In genomic region chr2:20362701-20363435, GRCh38 we compare ENCODE assay signal across 17 cellular contexts.
"Had no signal": no experiment of that assay in that cellular context is flagged by ENCODE, and none has a peak within 500 bp of the region (broad histone marks: within the 10 kb centered on the region; RNA-seq: fewer than 3 reads in every experiment).

No MANE protein-coding gene starts in this region.

- H3K27me3 ChIP-seq: colonic mucosa, esophagus muscularis mucosa, gastroesophageal sphincter, ovary, right atrium auricular region, sigmoid colon, testis, tibial nerve had no signal

- ATAC-seq: gastroesophageal sphincter; natural killer cell; stimulated activated naive B cell treated with anti-CD40 and anti-IgM and Interleukin-4, amounts not matched to agents 10 μg/mL and 1 μg/mL and 100 μg/mL, for 72 hours; stimulated activated naive CD8-positive, alpha-beta T cell treated with anti-CD3 and anti-CD28 coated beads, Interleukin-15, amount 100 ng/mL, for 72 hours had no signal

- H3K36me3 Mint-ChIP-seq: immature natural killer cell; natural killer cell; stimulated activated naive B cell treated with anti-CD40 and anti-IgM and Interleukin-4, amounts not matched to agents 10 μg/mL and 1 μg/mL and 100 μg/mL, for 72 hours had no signal

- H3K36me3 ChIP-seq: colonic mucosa, esophagus muscularis mucosa, gastroesophageal sphincter, ovary, right atrium auricular region, sigmoid colon, tibial nerve had no signal

- H3K27ac ChIP-seq: colonic mucosa, esophagus muscularis mucosa, gastroesophageal sphincter, ovary, right atrium auricular region, sigmoid colon, skin epidermis, testis, tibial nerve had no signal

- H3K27ac Mint-ChIP-seq: immature natural killer cell; natural killer cell; stimulated activated naive B cell treated with anti-CD40 and anti-IgM and Interleukin-4, amounts not matched to agents 10 μg/mL and 1 μg/mL and 100 μg/mL, for 72 hours; stimulated activated naive CD8-positive, alpha-beta T cell treated with anti-CD3 and anti-CD28 coated beads, Interleukin-15, amount 100 ng/mL, for 72 hours had no signal

- H3K9me3 Mint-ChIP-seq: immature natural killer cell, natural killer cell had no signal

- H3K9me3 ChIP-seq: colonic mucosa, esophagus muscularis mucosa, gastroesophageal sphincter, ovary, right atrium auricular region, sigmoid colon, testis, tibial nerve had no signal

- H3K4me3 Mint-ChIP-seq: immature natural killer cell; natural killer cell; neural crest cell; stimulated activated naive B cell treated with anti-CD40 and anti-IgM and Interleukin-4, amounts not matched to agents 10 μg/mL and 1 μg/mL and 100 μg/mL, for 72 hours; stimulated activated naive CD8-positive, alpha-beta T cell treated with anti-CD3 and anti-CD28 coated beads, Interleukin-15, amount 100 ng/mL, for 72 hours had no signal

- H3K4me1 ChIP-seq: colonic mucosa, right atrium auricular region, testis, tibial nerve had no signal

- H3K4me1 Mint-ChIP-seq: immature natural killer cell, natural killer cell, neural crest cell had no signal

- H3K4me3 ChIP-seq: colonic mucosa, esophagus muscularis mucosa, gastroesophageal sphincter, ovary, right atrium auricular region, sigmoid colon, skin epidermis, testis, tibial nerve had no signal

- DNase-seq: colonic mucosa; effector CD8-positive, alpha-beta T cell; immature natural killer cell; natural killer cell; ovary; sigmoid colon; stimulated activated CD4-positive, alpha-beta T cell treated with anti-CD3 and anti-CD28 coated beads, Interleukin-2, amount 100 ng/mL, for 24 hours; stimulated activated CD4-positive, alpha-beta T cell treated with anti-CD3 and anti-CD28 coated beads, Interleukin-4, amount 100 ng/mL, for 4 hours; stimulated activated naive B cell treated with anti-CD40 and anti-IgM and Interleukin-4, amounts not matched to agents 10 μg/mL and 1 μg/mL and 100 μg/mL, for 72 hours; stimulated activated naive CD8-positive, alpha-beta T cell treated with anti-CD3 and anti-CD28 coated beads, Interleukin-15, amount 100 ng/mL, for 72 hours; testis had no signal
